ENCODE assay signal across 1 cellular context in genomic region chr10:35211390-35211789, GRCh38.
A peak's percentile ranks its signal among the peaks of the same experiment; 100 is the strongest.
TF ChIP-seq lines count a peak whose summit lies in the region.

No MANE protein-coding gene starts in this region.

TF ChIP-seq in HepG2, 621 proteins besides CTCF, POLR2A, EP300 and RAD21 (continued from another document):
- no peak for TF ChIP-seq TFE3 (CRISPR knock-in tag; IDR thresholded peaks at IDR 0.05)
- no peak for TF ChIP-seq RFX5 (IDR thresholded peaks at IDR 0.05; ENCODE audit: low read depth, low read length)
- TF ChIP-seq ZKSCAN5 (CRISPR knock-in tag; IDR thresholded peaks at IDR 0.05) = no peak
- TF ChIP-seq ZNF496 (CRISPR knock-in tag; IDR thresholded peaks at IDR 0.05; ENCODE audit: insufficient replicate concordance) = no peak
- TF ChIP-seq XRCC5 (optimal IDR thresholded peaks at IDR 0.05; ENCODE audit: low read length) = no peak
- TF ChIP-seq MAFK (conservative IDR thresholded peaks at IDR 0.05 in 1 of 2, IDR thresholded peaks at IDR 0.05 in 1 of 2; ENCODE audit: low read length in 2 of 2) = 0 out of 4 replicates have a peak, but pooled peaks have one; percentile 4 to 5
- TF ChIP-seq RFX3 (CRISPR knock-in tag; IDR thresholded peaks at IDR 0.05) = no peak
- TF ChIP-seq MAX (IDR thresholded peaks at IDR 0.05) = no peak
- no peak for TF ChIP-seq SP4 (CRISPR knock-in tag; IDR thresholded peaks at IDR 0.05)
- no peak for TF ChIP-seq ZFY (CRISPR knock-in tag; IDR thresholded peaks at IDR 0.05)
- no peak for TF ChIP-seq NKX3-1 (CRISPR knock-in tag; IDR thresholded peaks at IDR 0.05)
- no peak for TF ChIP-seq ZBTB26 (CRISPR knock-in tag; IDR thresholded peaks at IDR 0.05; ENCODE audit: borderline replicate concordance)
- TF ChIP-seq TCF7 (IDR thresholded peaks at IDR 0.05; ENCODE audit: low read depth) = peak; percentile 46; the same call in 1 of the 2 replicates
